In the genomic region with DNA sequence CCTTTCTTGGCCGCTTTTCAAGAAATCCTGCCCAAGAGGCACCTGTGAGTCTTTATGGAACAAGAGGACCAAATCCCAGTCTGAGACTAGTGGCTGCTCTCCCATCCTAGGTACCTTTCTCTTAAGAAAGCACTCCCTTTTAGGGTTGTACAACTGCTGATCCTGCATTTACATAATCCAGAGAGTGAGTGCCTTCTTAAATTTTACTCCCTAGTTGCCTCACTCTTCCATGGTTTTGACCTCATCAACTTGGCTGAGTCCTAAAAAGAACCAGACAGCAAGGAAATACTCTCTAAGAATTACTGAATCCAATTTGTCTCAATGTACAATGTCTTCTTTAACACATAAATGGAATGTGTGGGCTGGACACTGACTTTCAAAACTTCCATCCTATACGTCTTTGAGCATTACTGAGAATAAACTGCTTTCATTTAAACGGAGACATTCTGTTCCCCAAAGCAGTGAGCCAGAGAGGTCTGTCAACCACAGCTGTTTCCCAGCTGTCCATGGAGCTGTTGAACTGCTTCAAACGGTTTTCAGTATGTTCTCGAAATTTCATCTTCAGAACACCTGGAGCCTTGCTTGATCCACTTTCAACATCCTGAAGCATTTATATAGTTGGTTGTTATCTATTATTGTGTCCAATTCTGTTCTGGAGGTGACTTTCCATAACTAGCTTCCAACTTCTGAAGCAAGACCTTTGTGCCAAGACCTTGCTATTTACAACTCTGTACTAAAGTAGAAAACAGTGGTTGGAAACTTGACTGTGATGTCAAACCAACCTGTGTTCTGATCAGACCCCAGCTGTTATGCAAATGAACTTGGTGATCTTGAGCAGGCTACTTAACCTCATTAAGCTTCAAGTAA, we compare ENCODE assay signal across 11 cellular contexts.
DNase-seq lines count a peak whose midpoint lies in the region; ATAC-seq and TF ChIP-seq lines count a peak whose summit lies in the region.
"Had no signal": no experiment of that assay in that cellular context is flagged by ENCODE, and none has a peak within 500 bp of the region (broad histone marks: within the 10 kb centered on the region; RNA-seq: fewer than 3 reads in every experiment).

No MANE protein-coding gene starts in this region.

- intact Hi-C loops in activated CD4-positive, alpha-beta T cell treated with anti-CD3 and anti-CD28 coated beads, Interleukin-2, amount 10 ng/mL, durations not matched to agents 24 days and 14 days (cut with micrococcal nuclease), result no loop called here
- intact Hi-C loops in left lung (cut with DNase I), result no loop called here

- POLR2A ChIA-PET in activated CD4-positive, alpha-beta T cell treated with anti-CD3 and anti-CD28 coated beads, Interleukin-2, amount 10 ng/mL, durations not matched to agents 7 days and 5 days (lab: Charles Lee), result no interaction called here

- no peaks in the 10 kb centered on the region for H3K27me3 ChIP-seq in left lung
- H3K27me3 ChIP-seq: body of pancreas had no signal

- H3K4me1 Mint-ChIP-seq in activated CD4-positive, alpha-beta T cell treated with anti-CD3 and anti-CD28 coated beads, Interleukin-2, amount 10 ng/mL, durations not matched to agents 24 days and 14 days, result peaks cover 5% of the 10 kb centered on the region
- H3K4me1 Mint-ChIP-seq in stimulated activated naive B cell treated with anti-CD40 and anti-IgM and Interleukin-4, amounts not matched to agents 10 μg/mL and 1 μg/mL and 100 μg/mL, for 72 hours, result peaks cover 38 to 69% of the 10 kb centered on the region in 2 donors
- peaks cover 8% of the 10 kb centered on the region for H3K4me1 Mint-ChIP-seq in activated CD4-positive, alpha-beta T cell treated with anti-CD3 and anti-CD28 coated beads, Interleukin-2, amount 10 ng/mL, durations not matched to agents 7 days and 5 days

- H3K9me3 ChIP-seq in left lung, result no peaks in the 10 kb centered on the region
- H3K9me3 ChIP-seq: body of pancreas had no signal

- H3K27me3 Mint-ChIP-seq in activated CD4-positive, alpha-beta T cell treated with anti-CD3 and anti-CD28 coated beads, Interleukin-2, amount 10 ng/mL, durations not matched to agents 24 days and 14 days, result no peaks in the 10 kb centered on the region
- H3K27me3 Mint-ChIP-seq in stimulated activated naive B cell treated with anti-CD40 and anti-IgM and Interleukin-4, amounts not matched to agents 10 μg/mL and 1 μg/mL and 100 μg/mL, for 72 hours, result no peaks in the 10 kb centered on the region
- no peaks in the 10 kb centered on the region for H3K27me3 Mint-ChIP-seq in activated CD4-positive, alpha-beta T cell treated with anti-CD3 and anti-CD28 coated beads, Interleukin-2, amount 10 ng/mL, durations not matched to agents 7 days and 5 days
- H3K27me3 Mint-ChIP-seq: stimulated activated naive CD8-positive, alpha-beta T cell treated with anti-CD3 and anti-CD28 coated beads, Interleukin-15, Interleukin-2, amounts not matched to agents 100 ng/mL and 50 ng/mL, for 24 hours had no signal

- no peak for TF ChIP-seq CTCF in left lung (IDR thresholded peaks at IDR 0.05)

- CTCF ChIA-PET in activated CD4-positive, alpha-beta T cell treated with anti-CD3 and anti-CD28 coated beads, Interleukin-2, amount 10 ng/mL, durations not matched to agents 7 days and 5 days (lab: Charles Lee), result no interaction called here

- ATAC-seq in HG02759 (IDR thresholded peaks at IDR 0.05; ENCODE audit: unreplicated experiment), result peak; percentile 86
- peak; percentile 85 for ATAC-seq in stimulated activated naive B cell treated with anti-CD40 and anti-IgM and Interleukin-4, amounts not matched to agents 10 μg/mL and 1 μg/mL and 100 μg/mL, for 72 hours (replicated peaks)
- no peak for ATAC-seq in left lung
- ATAC-seq: body of pancreas had no signal

- no peak overlapping the region for H3K4me3 Mint-ChIP-seq in activated CD4-positive, alpha-beta T cell treated with anti-CD3 and anti-CD28 coated beads, Interleukin-2, amount 10 ng/mL, durations not matched to agents 24 days and 14 days
- peak overlapping the region; percentile 76 to 81 for H3K4me3 Mint-ChIP-seq in stimulated activated naive B cell treated with anti-CD40 and anti-IgM and Interleukin-4, amounts not matched to agents 10 μg/mL and 1 μg/mL and 100 μg/mL, for 72 hours
- no peak overlapping the region for H3K4me3 Mint-ChIP-seq in activated CD4-positive, alpha-beta T cell treated with anti-CD3 and anti-CD28 coated beads, Interleukin-2, amount 10 ng/mL, durations not matched to agents 7 days and 5 days
- H3K4me3 Mint-ChIP-seq: stimulated activated naive CD8-positive, alpha-beta T cell treated with anti-CD3 and anti-CD28 coated beads, Interleukin-15, Interleukin-2, amounts not matched to agents 100 ng/mL and 50 ng/mL, for 24 hours had no signal

- H3K27ac Mint-ChIP-seq in activated CD4-positive, alpha-beta T cell treated with anti-CD3 and anti-CD28 coated beads, Interleukin-2, amount 10 ng/mL, durations not matched to agents 24 days and 14 days, result peak overlapping the region; percentile 17
- peak overlapping the region; percentile 96 for H3K27ac Mint-ChIP-seq in stimulated activated naive B cell treated with anti-CD40 and anti-IgM and Interleukin-4, amounts not matched to agents 10 μg/mL and 1 μg/mL and 100 μg/mL, for 72 hours
- no peak overlapping the region for H3K27ac Mint-ChIP-seq in activated CD4-positive, alpha-beta T cell treated with anti-CD3 and anti-CD28 coated beads, Interleukin-2, amount 10 ng/mL, durations not matched to agents 7 days and 5 days
- H3K27ac Mint-ChIP-seq: stimulated activated naive CD8-positive, alpha-beta T cell treated with anti-CD3 and anti-CD28 coated beads, Interleukin-15, Interleukin-2, amounts not matched to agents 100 ng/mL and 50 ng/mL, for 24 hours had no signal

- no peak overlapping the region for H3K27ac ChIP-seq in left lung
- H3K27ac ChIP-seq: body of pancreas had no signal

- peaks cover 10% of the 10 kb centered on the region for H3K9me3 Mint-ChIP-seq in activated CD4-positive, alpha-beta T cell treated with anti-CD3 and anti-CD28 coated beads, Interleukin-2, amount 10 ng/mL, durations not matched to agents 24 days and 14 days
- no peaks in the 10 kb centered on the region for H3K9me3 Mint-ChIP-seq in stimulated activated naive B cell treated with anti-CD40 and anti-IgM and Interleukin-4, amounts not matched to agents 10 μg/mL and 1 μg/mL and 100 μg/mL, for 72 hours
- peaks cover 3% of the 10 kb centered on the region for H3K9me3 Mint-ChIP-seq in activated CD4-positive, alpha-beta T cell treated with anti-CD3 and anti-CD28 coated beads, Interleukin-2, amount 10 ng/mL, durations not matched to agents 7 days and 5 days
- H3K9me3 Mint-ChIP-seq: stimulated activated naive CD8-positive, alpha-beta T cell treated with anti-CD3 and anti-CD28 coated beads, Interleukin-15, Interleukin-2, amounts not matched to agents 100 ng/mL and 50 ng/mL, for 24 hours had no signal

- no peak overlapping the region for H3K4me3 ChIP-seq in left lung
- H3K4me3 ChIP-seq: body of pancreas had no signal

- no peaks in the 10 kb centered on the region for H3K36me3 Mint-ChIP-seq in activated CD4-positive, alpha-beta T cell treated with anti-CD3 and anti-CD28 coated beads, Interleukin-2, amount 10 ng/mL, durations not matched to agents 24 days and 14 days (ENCODE audit: low read depth)
- H3K36me3 Mint-ChIP-seq in stimulated activated naive B cell treated with anti-CD40 and anti-IgM and Interleukin-4, amounts not matched to agents 10 μg/mL and 1 μg/mL and 100 μg/mL, for 72 hours, result peaks cover 3 to 12% of the 10 kb centered on the region in 2 donors
- H3K36me3 Mint-ChIP-seq in activated CD4-positive, alpha-beta T cell treated with anti-CD3 and anti-CD28 coated beads, Interleukin-2, amount 10 ng/mL, durations not matched to agents 7 days and 5 days (ENCODE audit: low read depth), result no peaks in the 10 kb centered on the region

- no peak for DNase-seq in activated CD4-positive, alpha-beta T cell treated with anti-CD3 and anti-CD28 coated beads, Interleukin-2, amount 10 ng/mL, durations not matched to agents 24 days and 14 days
- no peak for DNase-seq in activated CD4-positive, alpha-beta T cell treated with anti-CD3 and anti-CD28 coated beads for 48 hours
- DNase-seq in LHCN-M2 (ENCODE audit: low read depth), result peak; percentile 76
- peak; percentile 28 for DNase-seq in stimulated activated naive B cell treated with anti-CD40 and anti-IgM and Interleukin-4, amounts not matched to agents 10 μg/mL and 1 μg/mL and 100 μg/mL, for 72 hours
- DNase-seq in activated CD4-positive, alpha-beta T cell treated with anti-CD3 and anti-CD28 coated beads, Interleukin-2, amount 10 ng/mL, durations not matched to agents 7 days and 5 days, result no peak
- DNase-seq in NCI-H748 treated with DMSO at 0.1 percent for 48 hours (lab: John Stamatoyannopoulos, UW), result no peak
- DNase-seq in left lung, result no peak
- DNase-seq: body of pancreas, NCI-H1694 treated with DMSO at 0.1 percent for 48 hours had no signal

- no peaks in the 10 kb centered on the region for H3K36me3 ChIP-seq in left lung

- peaks cover 0 to 2% of the 10 kb centered on the region in 2 donors for H3K4me1 ChIP-seq in left lung
- H3K4me1 ChIP-seq: body of pancreas had no signal

Comparison
In these comparisons a context has a peak if more than half of its experiments do, and no peak if none do; other contexts are left out.
1. DNase-seq: peak in LHCN-M2 (single experiment) and stimulated activated naive B cell treated with anti-CD40 and anti-IgM and Interleukin-4, amounts not matched to agents 10 μg/mL and 1 μg/mL and 100 μg/mL, for 72 hours (single experiment); none in activated CD4-positive, alpha-beta T cell treated with anti-CD3 and anti-CD28 coated beads, Interleukin-2, amount 10 ng/mL, durations not matched to agents 24 days and 14 days (single experiment), activated CD4-positive, alpha-beta T cell treated with anti-CD3 and anti-CD28 coated beads for 48 hours (single experiment), activated CD4-positive, alpha-beta T cell treated with anti-CD3 and anti-CD28 coated beads, Interleukin-2, amount 10 ng/mL, durations not matched to agents 7 days and 5 days (single experiment), NCI-H748 treated with DMSO at 0.1 percent for 48 hours (single experiment) and left lung (0 of 2).
2. H3K4me3 Mint-ChIP-seq: peak in stimulated activated naive B cell treated with anti-CD40 and anti-IgM and Interleukin-4, amounts not matched to agents 10 μg/mL and 1 μg/mL and 100 μg/mL, for 72 hours (2 of 2); none in activated CD4-positive, alpha-beta T cell treated with anti-CD3 and anti-CD28 coated beads, Interleukin-2, amount 10 ng/mL, durations not matched to agents 24 days and 14 days (single experiment) and activated CD4-positive, alpha-beta T cell treated with anti-CD3 and anti-CD28 coated beads, Interleukin-2, amount 10 ng/mL, durations not matched to agents 7 days and 5 days (single experiment).